In genomic region chr5:123344819-123345426, GRCh38 we compare ENCODE assay signal across 9 cellular contexts.
DNase-seq lines count a peak whose midpoint lies in the region; ATAC-seq, FAIRE-seq and TF ChIP-seq lines count a peak whose summit lies in the region.
"Had no signal": no experiment of that assay in that cellular context is flagged by ENCODE, and none has a peak within 500 bp of the region (broad histone marks: within the 10 kb centered on the region; RNA-seq: fewer than 3 reads in every experiment).

No MANE protein-coding gene starts in this region.

- H3K9me1 ChIP-seq in K562 (ENCODE audit: control insufficient read depth, insufficient read depth, low read length) = no peaks in the 10 kb centered on the region

- no peak for TF ChIP-seq EP300 in K562 (IDR thresholded peaks at IDR 0.05; ENCODE audit: low read length)

- no peak for FAIRE-seq in K562 (lab: Jason Lieb, UNC)

- no peaks in the 10 kb centered on the region for H3K27me3 Mint-ChIP-seq in activated T-helper 17 cell treated with anti-CD3 and anti-CD28 coated beads, Interleukin-2, amount 50 U/mL, for 72 hours

- H3K36me3 Mint-ChIP-seq in activated T-helper 17 cell treated with anti-CD3 and anti-CD28 coated beads, Interleukin-2, amount 50 U/mL, for 72 hours (ENCODE audit: low read depth) = peaks cover 44% of the 10 kb centered on the region

- intact Hi-C loops in K562 (cut with micrococcal nuclease) = loop anchor here (10.0 kb wide), 2 partner anchors 270 to 850 kb away; no protein-coding TSS in a partner anchor
- intact Hi-C loops in left lung (cut with DNase I) = no loop called here

- TF ChIP-seq CTCF in K562 (IDR thresholded peaks at IDR 0.05 in 2 of 3, conservative IDR thresholded peaks at IDR 0.05 in 1 of 3; ENCODE audit: insufficient read depth in 2 of 3, low read depth in 1 of 3, low read length in 3 of 3) (peak; percentile 35 to 60 (median 54); a peak in 5 of 6 replicates), left lung (IDR thresholded peaks at IDR 0.05) (peak; percentile 53 to 55)

- no peaks in the 10 kb centered on the region for H3K4me1 Mint-ChIP-seq in activated T-helper 17 cell treated with anti-CD3 and anti-CD28 coated beads, Interleukin-2, amount 50 U/mL, for 72 hours

- ATAC-seq in K562 (peak; percentile 68), left lung (peak; percentile 51), GM19463 (IDR thresholded peaks at IDR 0.05; ENCODE audit: unreplicated experiment) (no peak), HG03139 (IDR thresholded peaks at IDR 0.05; ENCODE audit: unreplicated experiment) (no peak)
- no peak for ATAC-seq in activated T-helper 17 cell treated with anti-CD3 and anti-CD28 coated beads, Interleukin-2, amount 50 U/mL, for 72 hours (replicated peaks)

- in situ Hi-C loops in K562 (cut with MboI) = no loop called here

- 58% methylated on average over 4 of the region's 4 CpGs for WGBS in K562 (ENCODE audit: insufficient coverage, low coverage, missing lambda C conversion rate)

- H3K9me3 Mint-ChIP-seq in activated T-helper 17 cell treated with anti-CD3 and anti-CD28 coated beads, Interleukin-2, amount 50 U/mL, for 72 hours = no peaks in the 10 kb centered on the region

- CTCF ChIA-PET in K562 (lab: Yijun Ruan, JAX; ENCODE audit: low intra/inter-chr PET ratio) = interaction anchor here (1.1 kb wide), 2 partner anchors 448 to 829 kb away, joined by 3 read pairs; no protein-coding TSS in a partner anchor

- H3K4me3 Mint-ChIP-seq in activated T-helper 17 cell treated with anti-CD3 and anti-CD28 coated beads, Interleukin-2, amount 50 U/mL, for 72 hours = no peak overlapping the region

- no peak for TF ChIP-seq POLR2A in K562 (conservative IDR thresholded peaks at IDR 0.05)

- no peaks in the 10 kb centered on the region for H3K9me3 ChIP-seq in K562 (replicated peaks; ENCODE audit: control insufficient read depth, insufficient read depth, low read depth, low read length)
- H3K9me3 ChIP-seq in left lung = no peaks in the 10 kb centered on the region
- H3K9me3 ChIP-seq: BLaER1 had no signal

- H3K27ac Mint-ChIP-seq in activated T-helper 17 cell treated with anti-CD3 and anti-CD28 coated beads, Interleukin-2, amount 50 U/mL, for 72 hours = no peak overlapping the region

- H3K27ac ChIP-seq in K562 (ENCODE audit: extremely low read depth, low read depth, low read length) (no peak overlapping the region), left lung (no peak overlapping the region)
- H3K27ac ChIP-seq: BLaER1 had no signal

- POLR2A ChIA-PET in K562 (lab: Yijun Ruan, JAX) = no interaction called here

- H3K4me3 ChIP-seq in K562 (no peak overlapping the region), left lung (no peak overlapping the region)
- H3K4me3 ChIP-seq: BLaER1 had no signal

- no TSS peak for BruUV-seq in K562 (replicated peaks; lab: Mats Ljungman, UMichigan)

- H2AFZ ChIP-seq in K562 (ENCODE audit: low read depth, low read length) = no peak overlapping the region

- no peaks in the 10 kb centered on the region for H3K79me2 ChIP-seq in K562 (ENCODE audit: control insufficient read depth, insufficient read depth, low read length)

- peaks cover 18% of the 10 kb centered on the region; the same call in 1 of the 3 replicates for H3K36me3 ChIP-seq in K562 (ENCODE audit: control insufficient read depth, insufficient read depth, low read length)
- H3K36me3 ChIP-seq in left lung = peaks cover 0 to 30% of the 10 kb centered on the region in 2 donors

- no peaks in the 10 kb centered on the region for H4K20me1 ChIP-seq in K562 (replicated peaks; ENCODE audit: control insufficient read depth, insufficient read depth, low read length)
- H4K20me1 ChIP-seq: BLaER1 had no signal

- H3K4me1 ChIP-seq in K562 (replicated peaks in 1 of 2; ENCODE audit: control insufficient read depth in 2 of 2, insufficient read depth in 2 of 2, low read length in 2 of 2) (no peaks in the 10 kb centered on the region), left lung (no peaks in the 10 kb centered on the region)
- H3K4me1 ChIP-seq: BLaER1 had no signal

- TF ChIP-seq RAD21 in K562 (CRISPR knock-in tag; conservative IDR thresholded peaks at IDR 0.05 in 1 of 2, IDR thresholded peaks at IDR 0.05 in 1 of 2) = peak; percentile 27 to 60; a peak in 3 of 4 replicates

- DNase-seq in NCI-H1417 (lab: John Stamatoyannopoulos, UW) (peak in 2 of 3 experiments; percentile 45 to 51), NCI-H1417 treated with DMSO at 0.1 percent for 48 hours (lab: John Stamatoyannopoulos, UW) (no peak), NAMALWA (ENCODE audit: low spot score) (peak; percentile 24), K562 (ENCODE audit: extremely low read depth in 1 of 4, low spot score in 3 of 4) (peak in 2 of 4 experiments; percentile 5 to 19), left lung (no peak)

- H3K9ac ChIP-seq in K562 (ENCODE audit: insufficient read depth in 1 of 2, low read depth in 2 of 2, low read length in 2 of 2) = no peak overlapping the region
- H3K9ac ChIP-seq: BLaER1 had no signal

- no peak overlapping the region for H3K4me2 ChIP-seq in K562 (ENCODE audit: insufficient read depth, low read length)
- H3K4me2 ChIP-seq: BLaER1 had no signal

- H3K27me3 ChIP-seq in K562 (ENCODE audit: control insufficient read depth in 2 of 2, insufficient read depth in 2 of 2, low read length in 2 of 2) (no peaks in the 10 kb centered on the region), left lung (no peaks in the 10 kb centered on the region)
- H3K27me3 ChIP-seq: BLaER1 had no signal

TF ChIP-seq in K562, 482 proteins besides CTCF, POLR2A, EP300 and RAD21:
- TF ChIP-seq PHB (CRISPR knock-in tag; IDR thresholded peaks at IDR 0.05) (no peak), HDAC8 (tag; IDR thresholded peaks at IDR 0.05) (no peak), SMC3 (conservative IDR thresholded peaks at IDR 0.05; ENCODE audit: insufficient read depth, low read depth, low read length) (0 out of 2 replicates have a peak, but pooled peaks have one; percentile 26), DDX20 (tag; IDR thresholded peaks at IDR 0.05; ENCODE audit: low read depth) (no peak)

Comparison
In these comparisons a context has a peak if more than half of its experiments do, and no peak if none do; other contexts are left out.
1. DNase-seq: peak in NCI-H1417 (2 of 3) and NAMALWA (single experiment); none in NCI-H1417 treated with DMSO at 0.1 percent for 48 hours (single experiment) and left lung (0 of 2).
2. ATAC-seq: peak in K562 (single experiment) and left lung (single experiment); none in GM19463 (single experiment), HG03139 (single experiment) and activated T-helper 17 cell treated with anti-CD3 and anti-CD28 coated beads, Interleukin-2, amount 50 U/mL, for 72 hours (single experiment).